8 cellular contexts compared by ENCODE assay signal in the genomic region with DNA sequence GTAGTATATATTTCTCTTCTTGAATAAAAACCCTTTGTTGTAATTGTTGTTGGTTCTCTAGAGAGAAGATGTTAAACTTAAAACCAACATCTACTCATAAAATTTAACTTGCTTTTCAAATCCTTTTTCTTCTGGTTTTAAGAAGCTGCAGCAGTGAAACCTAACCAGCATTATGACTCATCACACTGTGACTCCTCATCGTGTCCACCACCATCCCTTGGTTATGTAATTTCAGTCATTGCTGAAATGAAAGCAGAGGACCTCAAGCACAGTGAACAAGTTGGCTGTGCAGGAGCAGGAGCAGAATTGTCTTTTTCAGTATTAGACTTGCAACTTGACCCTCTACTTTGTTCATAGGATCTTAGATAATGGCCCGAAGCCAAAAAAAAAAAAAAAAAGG.
A peak's percentile ranks its signal among the peaks of the same experiment; 100 is the strongest.
DNase-seq lines count a peak whose midpoint lies in the region; FAIRE-seq and TF ChIP-seq lines count a peak whose summit lies in the region.

No MANE protein-coding gene starts in this region.

- no peak overlapping the region for H3K4me3 ChIP-seq in MG63
- no peak overlapping the region for H3K4me3 ChIP-seq in coronary artery

- no peaks in the 10 kb centered on the region for H3K9me3 ChIP-seq in MG63

- FAIRE-seq in GM18507 (lab: Jason Lieb, UNC) (peak; percentile 92), H54 (lab: Jason Lieb, UNC) (peak; percentile 38), HTR-8/SVneo (lab: Jason Lieb, UNC) (no peak)

- no peak for TF ChIP-seq CTCF in coronary artery (IDR thresholded peaks at IDR 0.05)

- TF ChIP-seq POLR2A in H54 (IDR thresholded peaks at IDR 0.05; ENCODE audit: low read depth, low read length) = no peak

- H3K27ac ChIP-seq in coronary artery = no peak overlapping the region

- DNase-seq in GM18507 (ENCODE audit: extremely low spot score, insufficient read length, low read depth) (peak; percentile 47), H54 (ENCODE audit: insufficient read length, low spot score) (peak; percentile 6), MG63 (peak; percentile 24), fibroblast of the conjunctiva (ENCODE audit: low read depth) (peak; percentile 17), coronary artery (ENCODE audit: low spot score) (no peak), HTR-8/SVneo (ENCODE audit: insufficient read length, low spot score) (no peak), iPS-NIHi11 (ENCODE audit: low spot score) (no peak)
- no peak for DNase-seq in stimulated activated CD4-positive, alpha-beta T cell treated with anti-CD3 and anti-CD28 coated beads, Interleukin-4, amount 100 ng/mL, for 24 hours

- H3K27me3 ChIP-seq in MG63 = no peaks in the 10 kb centered on the region

- no peaks in the 10 kb centered on the region for H3K36me3 ChIP-seq in MG63

Comparison
In these comparisons a context has a peak if more than half of its experiments do, and no peak if none do; other contexts are left out.
1. DNase-seq: peak in GM18507 (single experiment), H54 (single experiment), MG63 (single experiment) and fibroblast of the conjunctiva (single experiment); none in stimulated activated CD4-positive, alpha-beta T cell treated with anti-CD3 and anti-CD28 coated beads, Interleukin-4, amount 100 ng/mL, for 24 hours (single experiment), coronary artery (single experiment), HTR-8/SVneo (single experiment) and iPS-NIHi11 (single experiment).